ENCODE assay signal across 1 cellular context in the genomic region with DNA sequence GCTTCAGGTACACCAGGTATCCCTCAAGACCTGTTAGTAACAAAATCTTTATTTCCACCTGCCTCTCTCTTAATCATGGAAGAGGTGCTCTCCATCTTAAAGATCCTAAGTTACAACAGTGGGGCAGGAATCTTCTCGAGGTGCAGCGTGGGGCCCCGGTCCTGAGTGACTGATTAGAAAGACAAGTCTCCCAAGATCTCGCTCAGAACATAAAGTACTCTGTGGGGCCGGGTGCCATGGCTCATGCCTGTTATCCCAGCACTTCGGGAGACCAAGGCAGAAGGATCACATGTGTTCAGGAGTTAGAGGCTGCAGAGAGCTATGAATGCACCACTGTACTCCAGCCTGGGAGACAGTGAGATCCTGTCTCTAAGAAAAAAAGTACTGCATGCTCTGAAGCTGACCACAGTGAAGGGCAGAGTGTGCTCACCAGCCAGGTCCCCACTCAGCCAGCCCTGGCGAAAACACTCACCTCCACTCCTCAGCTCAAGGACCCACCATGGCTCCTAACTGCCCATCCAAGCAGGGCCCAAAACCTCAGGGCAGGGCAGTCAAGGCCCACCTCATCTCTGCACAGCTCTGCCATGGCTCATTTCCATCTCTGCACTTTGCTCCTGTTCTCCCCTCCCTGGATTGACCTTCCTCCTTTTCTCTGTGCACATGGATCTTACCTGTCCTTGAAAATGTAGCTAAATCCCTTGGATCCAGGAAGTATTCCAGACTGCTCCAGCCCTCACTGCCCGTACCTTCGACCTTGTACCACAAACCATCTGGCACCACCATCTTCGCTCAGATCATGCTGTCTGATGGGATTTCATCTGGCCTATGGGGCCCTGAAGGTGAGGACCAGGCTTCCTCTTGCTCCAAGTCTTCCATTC.
TF ChIP-seq lines count a peak whose summit lies in the region.

No MANE protein-coding gene starts in this region.

TF ChIP-seq in HepG2, 621 proteins besides CTCF, POLR2A, EP300 and RAD21:
- TF ChIP-seq SALL1 (CRISPR knock-in tag; IDR thresholded peaks at IDR 0.05) (0 out of 2 replicates have a peak, but pooled peaks have one; percentile 35), ZBTB7B (CRISPR knock-in tag; IDR thresholded peaks at IDR 0.05) (no peak), HOXA3 (CRISPR knock-in tag; IDR thresholded peaks at IDR 0.05) (peak; percentile 18; the same call in 1 of the 2 replicates), RXRB (CRISPR knock-in tag; IDR thresholded peaks at IDR 0.05; ENCODE audit: borderline replicate concordance) (0 out of 2 replicates have a peak, but pooled peaks have one; percentile 13), ESRRA (CRISPR knock-in tag; IDR thresholded peaks at IDR 0.05; ENCODE audit: low read depth) (peak; percentile 44; the same call in 1 of the 2 replicates), GATAD2A (CRISPR knock-in tag; IDR thresholded peaks at IDR 0.05) (0 out of 2 replicates have a peak, but pooled peaks have one; percentile 8), NR2F6 (IDR thresholded peaks at IDR 0.05) (no peak), NR2F6 (CRISPR knock-in tag; IDR thresholded peaks at IDR 0.05) (peak; percentile 31; the same call in 1 of the 2 replicates), HDAC1 (CRISPR knock-in tag; IDR thresholded peaks at IDR 0.05) (0 out of 2 replicates have a peak, but pooled peaks have one; percentile 30), ZNF121 (CRISPR knock-in tag; IDR thresholded peaks at IDR 0.05) (0 out of 2 replicates have a peak, but pooled peaks have one; percentile 61), SNAPC2 (CRISPR knock-in tag; IDR thresholded peaks at IDR 0.05) (no peak), ETV5 (CRISPR knock-in tag; IDR thresholded peaks at IDR 0.05; ENCODE audit: borderline replicate concordance) (peak; percentile 55; the same call in 1 of the 2 replicates), ZZZ3 (CRISPR knock-in tag; IDR thresholded peaks at IDR 0.05; ENCODE audit: borderline replicate concordance) (no peak), BCL6 (CRISPR knock-in tag; IDR thresholded peaks at IDR 0.05) (peak; percentile 13; the same call in 1 of the 2 replicates), KDM1A (CRISPR knock-in tag; IDR thresholded peaks at IDR 0.05) (peak; percentile 16; the same call in 1 of the 2 replicates), HNF4A (CRISPR knock-in tag; IDR thresholded peaks at IDR 0.05) (peak; percentile 78), ZNF768 (CRISPR knock-in tag; IDR thresholded peaks at IDR 0.05) (peak; percentile 34; the same call in 1 of the 2 replicates), RARA (CRISPR knock-in tag; IDR thresholded peaks at IDR 0.05) (0 out of 2 replicates have a peak, but pooled peaks have one; percentile 25)
- TF ChIP-seq, protein P1, sequence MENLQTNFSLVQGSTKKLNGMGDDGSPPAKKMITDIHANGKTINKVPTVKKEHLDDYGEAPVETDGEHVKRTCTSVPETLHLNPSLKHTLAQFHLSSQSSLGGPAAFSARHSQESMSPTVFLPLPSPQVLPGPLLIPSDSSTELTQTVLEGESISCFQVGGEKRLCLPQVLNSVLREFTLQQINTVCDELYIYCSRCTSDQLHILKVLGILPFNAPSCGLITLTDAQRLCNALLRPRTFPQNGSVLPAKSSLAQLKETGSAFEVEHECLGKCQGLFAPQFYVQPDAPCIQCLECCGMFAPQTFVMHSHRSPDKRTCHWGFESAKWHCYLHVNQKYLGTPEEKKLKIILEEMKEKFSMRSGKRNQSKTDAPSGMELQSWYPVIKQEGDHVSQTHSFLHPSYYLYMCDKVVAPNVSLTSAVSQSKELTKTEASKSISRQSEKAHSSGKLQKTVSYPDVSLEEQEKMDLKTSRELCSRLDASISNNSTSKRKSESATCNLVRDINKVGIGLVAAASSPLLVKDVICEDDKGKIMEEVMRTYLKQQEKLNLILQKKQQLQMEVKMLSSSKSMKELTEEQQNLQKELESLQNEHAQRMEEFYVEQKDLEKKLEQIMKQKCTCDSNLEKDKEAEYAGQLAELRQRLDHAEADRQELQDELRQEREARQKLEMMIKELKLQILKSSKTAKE (CRISPR knock-in tag; IDR thresholded peaks at IDR 0.05; ENCODE audit: borderline replicate concordance) = peak; percentile 53; the same call in 1 of the 2 replicates
- TF ChIP-seq, protein P2, sequence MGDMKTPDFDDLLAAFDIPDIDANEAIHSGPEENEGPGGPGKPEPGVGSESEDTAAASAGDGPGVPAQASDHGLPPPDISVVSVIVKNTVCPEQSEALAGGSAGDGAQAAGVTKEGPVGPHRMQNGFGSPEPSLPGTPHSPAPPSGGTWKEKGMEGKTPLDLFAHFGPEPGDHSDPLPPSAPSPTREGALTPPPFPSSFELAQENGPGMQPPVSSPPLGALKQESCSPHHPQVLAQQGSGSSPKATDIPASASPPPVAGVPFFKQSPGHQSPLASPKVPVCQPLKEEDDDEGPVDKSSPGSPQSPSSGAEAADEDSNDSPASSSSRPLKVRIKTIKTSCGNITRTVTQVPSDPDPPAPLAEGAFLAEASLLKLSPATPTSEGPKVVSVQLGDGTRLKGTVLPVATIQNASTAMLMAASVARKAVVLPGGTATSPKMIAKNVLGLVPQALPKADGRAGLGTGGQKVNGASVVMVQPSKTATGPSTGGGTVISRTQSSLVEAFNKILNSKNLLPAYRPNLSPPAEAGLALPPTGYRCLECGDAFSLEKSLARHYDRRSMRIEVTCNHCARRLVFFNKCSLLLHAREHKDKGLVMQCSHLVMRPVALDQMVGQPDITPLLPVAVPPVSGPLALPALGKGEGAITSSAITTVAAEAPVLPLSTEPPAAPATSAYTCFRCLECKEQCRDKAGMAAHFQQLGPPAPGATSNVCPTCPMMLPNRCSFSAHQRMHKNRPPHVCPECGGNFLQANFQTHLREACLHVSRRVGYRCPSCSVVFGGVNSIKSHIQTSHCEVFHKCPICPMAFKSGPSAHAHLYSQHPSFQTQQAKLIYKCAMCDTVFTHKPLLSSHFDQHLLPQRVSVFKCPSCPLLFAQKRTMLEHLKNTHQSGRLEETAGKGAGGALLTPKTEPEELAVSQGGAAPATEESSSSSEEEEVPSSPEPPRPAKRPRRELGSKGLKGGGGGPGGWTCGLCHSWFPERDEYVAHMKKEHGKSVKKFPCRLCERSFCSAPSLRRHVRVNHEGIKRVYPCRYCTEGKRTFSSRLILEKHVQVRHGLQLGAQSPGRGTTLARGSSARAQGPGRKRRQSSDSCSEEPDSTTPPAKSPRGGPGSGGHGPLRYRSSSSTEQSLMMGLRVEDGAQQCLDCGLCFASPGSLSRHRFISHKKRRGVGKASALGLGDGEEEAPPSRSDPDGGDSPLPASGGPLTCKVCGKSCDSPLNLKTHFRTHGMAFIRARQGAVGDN (CRISPR knock-in tag; IDR thresholded peaks at IDR 0.05) = peak; percentile 39; the same call in 1 of the 2 replicates
- TF ChIP-seq, protein P3, sequence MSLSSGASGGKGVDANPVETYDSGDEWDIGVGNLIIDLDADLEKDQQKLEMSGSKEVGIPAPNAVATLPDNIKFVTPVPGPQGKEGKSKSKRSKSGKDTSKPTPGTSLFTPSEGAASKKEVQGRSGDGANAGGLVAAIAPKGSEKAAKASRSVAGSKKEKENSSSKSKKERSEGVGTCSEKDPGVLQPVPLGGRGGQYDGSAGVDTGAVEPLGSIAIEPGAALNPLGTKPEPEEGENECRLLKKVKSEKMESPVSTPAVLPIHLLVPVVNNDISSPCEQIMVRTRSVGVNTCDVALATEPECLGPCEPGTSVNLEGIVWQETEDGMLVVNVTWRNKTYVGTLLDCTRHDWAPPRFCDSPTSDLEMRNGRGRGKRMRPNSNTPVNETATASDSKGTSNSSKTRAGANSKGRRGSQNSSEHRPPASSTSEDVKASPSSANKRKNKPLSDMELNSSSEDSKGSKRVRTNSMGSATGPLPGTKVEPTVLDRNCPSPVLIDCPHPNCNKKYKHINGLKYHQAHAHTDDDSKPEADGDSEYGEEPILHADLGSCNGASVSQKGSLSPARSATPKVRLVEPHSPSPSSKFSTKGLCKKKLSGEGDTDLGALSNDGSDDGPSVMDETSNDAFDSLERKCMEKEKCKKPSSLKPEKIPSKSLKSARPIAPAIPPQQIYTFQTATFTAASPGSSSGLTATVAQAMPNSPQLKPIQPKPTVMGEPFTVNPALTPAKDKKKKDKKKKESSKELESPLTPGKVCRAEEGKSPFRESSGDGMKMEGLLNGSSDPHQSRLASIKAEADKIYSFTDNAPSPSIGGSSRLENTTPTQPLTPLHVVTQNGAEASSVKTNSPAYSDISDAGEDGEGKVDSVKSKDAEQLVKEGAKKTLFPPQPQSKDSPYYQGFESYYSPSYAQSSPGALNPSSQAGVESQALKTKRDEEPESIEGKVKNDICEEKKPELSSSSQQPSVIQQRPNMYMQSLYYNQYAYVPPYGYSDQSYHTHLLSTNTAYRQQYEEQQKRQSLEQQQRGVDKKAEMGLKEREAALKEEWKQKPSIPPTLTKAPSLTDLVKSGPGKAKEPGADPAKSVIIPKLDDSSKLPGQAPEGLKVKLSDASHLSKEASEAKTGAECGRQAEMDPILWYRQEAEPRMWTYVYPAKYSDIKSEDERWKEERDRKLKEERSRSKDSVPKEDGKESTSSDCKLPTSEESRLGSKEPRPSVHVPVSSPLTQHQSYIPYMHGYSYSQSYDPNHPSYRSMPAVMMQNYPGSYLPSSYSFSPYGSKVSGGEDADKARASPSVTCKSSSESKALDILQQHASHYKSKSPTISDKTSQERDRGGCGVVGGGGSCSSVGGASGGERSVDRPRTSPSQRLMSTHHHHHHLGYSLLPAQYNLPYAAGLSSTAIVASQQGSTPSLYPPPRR (CRISPR knock-in tag; IDR thresholded peaks at IDR 0.05; ENCODE audit: borderline replicate concordance) = peak; percentile 14; the same call in 1 of the 2 replicates
- TF ChIP-seq, protein P4, sequence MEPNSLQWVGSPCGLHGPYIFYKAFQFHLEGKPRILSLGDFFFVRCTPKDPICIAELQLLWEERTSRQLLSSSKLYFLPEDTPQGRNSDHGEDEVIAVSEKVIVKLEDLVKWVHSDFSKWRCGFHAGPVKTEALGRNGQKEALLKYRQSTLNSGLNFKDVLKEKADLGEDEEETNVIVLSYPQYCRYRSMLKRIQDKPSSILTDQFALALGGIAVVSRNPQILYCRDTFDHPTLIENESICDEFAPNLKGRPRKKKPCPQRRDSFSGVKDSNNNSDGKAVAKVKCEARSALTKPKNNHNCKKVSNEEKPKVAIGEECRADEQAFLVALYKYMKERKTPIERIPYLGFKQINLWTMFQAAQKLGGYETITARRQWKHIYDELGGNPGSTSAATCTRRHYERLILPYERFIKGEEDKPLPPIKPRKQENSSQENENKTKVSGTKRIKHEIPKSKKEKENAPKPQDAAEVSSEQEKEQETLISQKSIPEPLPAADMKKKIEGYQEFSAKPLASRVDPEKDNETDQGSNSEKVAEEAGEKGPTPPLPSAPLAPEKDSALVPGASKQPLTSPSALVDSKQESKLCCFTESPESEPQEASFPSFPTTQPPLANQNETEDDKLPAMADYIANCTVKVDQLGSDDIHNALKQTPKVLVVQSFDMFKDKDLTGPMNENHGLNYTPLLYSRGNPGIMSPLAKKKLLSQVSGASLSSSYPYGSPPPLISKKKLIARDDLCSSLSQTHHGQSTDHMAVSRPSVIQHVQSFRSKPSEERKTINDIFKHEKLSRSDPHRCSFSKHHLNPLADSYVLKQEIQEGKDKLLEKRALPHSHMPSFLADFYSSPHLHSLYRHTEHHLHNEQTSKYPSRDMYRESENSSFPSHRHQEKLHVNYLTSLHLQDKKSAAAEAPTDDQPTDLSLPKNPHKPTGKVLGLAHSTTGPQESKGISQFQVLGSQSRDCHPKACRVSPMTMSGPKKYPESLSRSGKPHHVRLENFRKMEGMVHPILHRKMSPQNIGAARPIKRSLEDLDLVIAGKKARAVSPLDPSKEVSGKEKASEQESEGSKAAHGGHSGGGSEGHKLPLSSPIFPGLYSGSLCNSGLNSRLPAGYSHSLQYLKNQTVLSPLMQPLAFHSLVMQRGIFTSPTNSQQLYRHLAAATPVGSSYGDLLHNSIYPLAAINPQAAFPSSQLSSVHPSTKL (CRISPR knock-in tag; IDR thresholded peaks at IDR 0.05) = 0 out of 2 replicates have a peak, but pooled peaks have one; percentile 23
- TF ChIP-seq, protein P5, sequence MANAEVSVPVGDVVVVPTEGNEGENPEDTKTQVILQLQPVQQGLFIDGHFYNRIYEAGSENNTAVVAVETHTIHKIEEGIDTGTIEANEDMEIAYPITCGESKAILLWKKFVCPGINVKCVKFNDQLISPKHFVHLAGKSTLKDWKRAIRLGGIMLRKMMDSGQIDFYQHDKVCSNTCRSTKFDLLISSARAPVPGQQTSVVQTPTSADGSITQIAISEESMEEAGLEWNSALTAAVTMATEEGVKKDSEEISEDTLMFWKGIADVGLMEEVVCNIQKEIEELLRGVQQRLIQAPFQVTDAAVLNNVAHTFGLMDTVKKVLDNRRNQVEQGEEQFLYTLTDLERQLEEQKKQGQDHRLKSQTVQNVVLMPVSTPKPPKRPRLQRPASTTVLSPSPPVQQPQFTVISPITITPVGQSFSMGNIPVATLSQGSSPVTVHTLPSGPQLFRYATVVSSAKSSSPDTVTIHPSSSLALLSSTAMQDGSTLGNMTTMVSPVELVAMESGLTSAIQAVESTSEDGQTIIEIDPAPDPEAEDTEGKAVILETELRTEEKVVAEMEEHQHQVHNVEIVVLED (CRISPR knock-in tag; IDR thresholded peaks at IDR 0.05; ENCODE audit: borderline replicate concordance) = no peak
- TF ChIP-seq, protein P6, sequence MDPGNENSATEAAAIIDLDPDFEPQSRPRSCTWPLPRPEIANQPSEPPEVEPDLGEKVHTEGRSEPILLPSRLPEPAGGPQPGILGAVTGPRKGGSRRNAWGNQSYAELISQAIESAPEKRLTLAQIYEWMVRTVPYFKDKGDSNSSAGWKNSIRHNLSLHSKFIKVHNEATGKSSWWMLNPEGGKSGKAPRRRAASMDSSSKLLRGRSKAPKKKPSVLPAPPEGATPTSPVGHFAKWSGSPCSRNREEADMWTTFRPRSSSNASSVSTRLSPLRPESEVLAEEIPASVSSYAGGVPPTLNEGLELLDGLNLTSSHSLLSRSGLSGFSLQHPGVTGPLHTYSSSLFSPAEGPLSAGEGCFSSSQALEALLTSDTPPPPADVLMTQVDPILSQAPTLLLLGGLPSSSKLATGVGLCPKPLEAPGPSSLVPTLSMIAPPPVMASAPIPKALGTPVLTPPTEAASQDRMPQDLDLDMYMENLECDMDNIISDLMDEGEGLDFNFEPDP (CRISPR knock-in tag; conservative IDR thresholded peaks at IDR 0.05) = no peak
- TF ChIP-seq, protein P7, sequence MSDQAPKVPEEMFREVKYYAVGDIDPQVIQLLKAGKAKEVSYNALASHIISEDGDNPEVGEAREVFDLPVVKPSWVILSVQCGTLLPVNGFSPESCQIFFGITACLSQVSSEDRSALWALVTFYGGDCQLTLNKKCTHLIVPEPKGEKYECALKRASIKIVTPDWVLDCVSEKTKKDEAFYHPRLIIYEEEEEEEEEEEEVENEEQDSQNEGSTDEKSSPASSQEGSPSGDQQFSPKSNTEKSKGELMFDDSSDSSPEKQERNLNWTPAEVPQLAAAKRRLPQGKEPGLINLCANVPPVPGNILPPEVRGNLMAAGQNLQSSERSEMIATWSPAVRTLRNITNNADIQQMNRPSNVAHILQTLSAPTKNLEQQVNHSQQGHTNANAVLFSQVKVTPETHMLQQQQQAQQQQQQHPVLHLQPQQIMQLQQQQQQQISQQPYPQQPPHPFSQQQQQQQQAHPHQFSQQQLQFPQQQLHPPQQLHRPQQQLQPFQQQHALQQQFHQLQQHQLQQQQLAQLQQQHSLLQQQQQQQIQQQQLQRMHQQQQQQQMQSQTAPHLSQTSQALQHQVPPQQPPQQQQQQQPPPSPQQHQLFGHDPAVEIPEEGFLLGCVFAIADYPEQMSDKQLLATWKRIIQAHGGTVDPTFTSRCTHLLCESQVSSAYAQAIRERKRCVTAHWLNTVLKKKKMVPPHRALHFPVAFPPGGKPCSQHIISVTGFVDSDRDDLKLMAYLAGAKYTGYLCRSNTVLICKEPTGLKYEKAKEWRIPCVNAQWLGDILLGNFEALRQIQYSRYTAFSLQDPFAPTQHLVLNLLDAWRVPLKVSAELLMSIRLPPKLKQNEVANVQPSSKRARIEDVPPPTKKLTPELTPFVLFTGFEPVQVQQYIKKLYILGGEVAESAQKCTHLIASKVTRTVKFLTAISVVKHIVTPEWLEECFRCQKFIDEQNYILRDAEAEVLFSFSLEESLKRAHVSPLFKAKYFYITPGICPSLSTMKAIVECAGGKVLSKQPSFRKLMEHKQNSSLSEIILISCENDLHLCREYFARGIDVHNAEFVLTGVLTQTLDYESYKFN (CRISPR knock-in tag; conservative IDR thresholded peaks at IDR 0.05) = 0 out of 2 replicates have a peak, but pooled peaks have one; percentile 19
